In genomic region chr7:18445483-18445882, GRCh38 we compare ENCODE assay signal across 19 cellular contexts. TPM values are rescaled to one million over a fixed set of nuclear protein-coding genes. Genes with fewer than 3 reads are reported as not detected.
DNase-seq lines count a peak whose midpoint lies in the region; ATAC-seq and TF ChIP-seq lines count a peak whose summit lies in the region.
"Had no signal": no experiment of that assay in that cellular context is flagged by ENCODE, and none has a peak within 500 bp of the region (broad histone marks: within the 10 kb centered on the region; RNA-seq: fewer than 3 reads in every experiment).

No MANE protein-coding gene starts in this region.

- H3K27me3 ChIP-seq in PC-9 (ENCODE audit: insufficient read depth, low read depth) = no peaks in the 10 kb centered on the region
- H3K27me3 ChIP-seq in endodermal cell (ENCODE audit: control insufficient read depth, insufficient read depth, low read length, poor library complexity, severe bottlenecking) = no peaks in the 10 kb centered on the region
- H3K27me3 ChIP-seq in MM.1S (replicated peaks; ENCODE audit: insufficient read depth, low read length) = no peaks in the 10 kb centered on the region
- H3K27me3 ChIP-seq: MG63 had no signal

- H3K9me2 ChIP-seq in PC-9 (ENCODE audit: insufficient read depth) = 0 out of 2 replicates have a peak, but pooled peaks cover 3% of the 10 kb centered on the region
- H3K9me2 ChIP-seq in MM.1S (replicated peaks; ENCODE audit: insufficient read depth, low read length) = no peaks in the 10 kb centered on the region

- no peak overlapping the region for H3K9ac ChIP-seq in endodermal cell (ENCODE audit: extremely low read depth, low read length, poor library complexity, severe bottlenecking)
- no peak overlapping the region for H3K9ac ChIP-seq in MM.1S (ENCODE audit: low read length)

- intact Hi-C loops in left ventricle myocardium superior (cut with micrococcal nuclease) (no loop called here), Right ventricle myocardium inferior (cut with DNase I) (no loop called here), PC-9 (cut with micrococcal nuclease; ENCODE audit: unreplicated experiment) (no loop called here)

- no peaks in the 10 kb centered on the region for H3K79me2 ChIP-seq in PC-9 (ENCODE audit: low read depth)
- no peaks in the 10 kb centered on the region for H3K79me2 ChIP-seq in MM.1S (ENCODE audit: low read length)

- CTCF ChIA-PET in PC-9 (lab: Charles Lee) = no interaction called here

- H3K27me3 Mint-ChIP-seq in endodermal cell (ENCODE audit: insufficient read depth) = no peaks in the 10 kb centered on the region
- H3K27me3 Mint-ChIP-seq: CD4-positive, CD25-positive, alpha-beta regulatory T cell had no signal

- H3K4me1 ChIP-seq in PC-9 (replicated peaks; ENCODE audit: insufficient read depth) (no peaks in the 10 kb centered on the region), endodermal cell (ENCODE audit: control insufficient read depth, insufficient read depth, low read length) (peaks cover 6% of the 10 kb centered on the region), MM.1S (ENCODE audit: low read length) (no peaks in the 10 kb centered on the region)
- H3K4me1 ChIP-seq: A549 had no signal

- peaks cover 15% of the 10 kb centered on the region for H3K4me1 Mint-ChIP-seq in endodermal cell
- H3K4me1 Mint-ChIP-seq: CD4-positive, CD25-positive, alpha-beta regulatory T cell had no signal

- 81 to 100% methylated on average over 1 to 3 of the region's 3 CpGs for WGBS in endodermal cell (ENCODE audit: insufficient coverage in 1 of 2, insufficient read length in 1 of 2), 2 experiments

- H3K27ac ChIP-seq in PC-9 = no peak overlapping the region
- peak overlapping the region; percentile 22 for H3K27ac ChIP-seq in endodermal cell (ENCODE audit: low read depth, low read length)
- H3K27ac ChIP-seq in MM.1S (ENCODE audit: low read length) = no peak overlapping the region
- H3K27ac ChIP-seq: A549 had no signal

- DNase-seq in left ventricle myocardium superior = no peak
- no peak for DNase-seq in Right ventricle myocardium inferior (ENCODE audit: missing footprints)
- no peak for DNase-seq in PC-9
- no peak for DNase-seq in endodermal cell
- no peak for DNase-seq in NOMO-1 treated with DMSO at 0.1 percent for 48 hours (lab: John Stamatoyannopoulos, UW; ENCODE audit: unreplicated experiment)
- no peak for DNase-seq in SIG-M5 treated with dmso at 0.1 percent for 504 hours (lab: John Stamatoyannopoulos, UW; ENCODE audit: unreplicated experiment)
- no peak for DNase-seq in MM.1S
- DNase-seq: Calu3; CD4-positive, CD25-positive, alpha-beta regulatory T cell; DMS79 treated with DMSO at 0.1 percent for 48 hours; GDM1; HFFc6; KG1; MG63; NCI-H2029 treated with DMSO at 0.1 percent for 48 hours; NCI-H2227 treated with DMSO at 0.1 percent for 48 hours; Right ventricle myocardium superior had no signal

- peak overlapping the region; percentile 64 for H3K27ac Mint-ChIP-seq in endodermal cell
- H3K27ac Mint-ChIP-seq: CD4-positive, CD25-positive, alpha-beta regulatory T cell; HFFc6 had no signal

- H3K4me3 ChIP-seq in PC-9 (no peak overlapping the region), endodermal cell (ENCODE audit: low read length) (no peak overlapping the region), MM.1S (ENCODE audit: low read length) (no peak overlapping the region)
- H3K4me3 ChIP-seq: A549, MG63 had no signal

- no peaks in the 10 kb centered on the region for H3F3A ChIP-seq in PC-9 (ENCODE audit: insufficient read depth, low read depth)
- no peaks in the 10 kb centered on the region for H3F3A ChIP-seq in MM.1S (ENCODE audit: insufficient read depth, low read length)

- H3K4me3 Mint-ChIP-seq in endodermal cell = no peak overlapping the region
- H3K4me3 Mint-ChIP-seq: CD4-positive, CD25-positive, alpha-beta regulatory T cell; HFFc6 had no signal

- H3K4me2 ChIP-seq in PC-9 = no peak overlapping the region
- H3K4me2 ChIP-seq in MM.1S (ENCODE audit: low read depth, low read length) = no peak overlapping the region
- H3K4me2 ChIP-seq: A549 had no signal

- H4K20me1 ChIP-seq in PC-9 (ENCODE audit: insufficient read depth) (no peaks in the 10 kb centered on the region), MM.1S (ENCODE audit: insufficient read depth, low read length) (no peaks in the 10 kb centered on the region)

- POLR2A ChIA-PET in PC-9 (lab: Charles Lee; ENCODE audit: unreplicated experiment) = no interaction called here

- H3K36me3 Mint-ChIP-seq in endodermal cell (ENCODE audit: low read depth) = no peaks in the 10 kb centered on the region
- H3K36me3 Mint-ChIP-seq: CD4-positive, CD25-positive, alpha-beta regulatory T cell had no signal

- no peaks in the 10 kb centered on the region for H3K9me3 Mint-ChIP-seq in endodermal cell
- H3K9me3 Mint-ChIP-seq: HFFc6 had no signal

- no peaks in the 10 kb centered on the region for H3K36me3 ChIP-seq in PC-9 (ENCODE audit: low read depth)
- no peaks in the 10 kb centered on the region for H3K36me3 ChIP-seq in endodermal cell (ENCODE audit: control insufficient read depth, insufficient read depth, low read length)
- H3K36me3 ChIP-seq in MM.1S (replicated peaks; ENCODE audit: insufficient read depth, low read length) = no peaks in the 10 kb centered on the region
- H3K36me3 ChIP-seq: MG63 had no signal

- TF ChIP-seq CTCF in PC-9 (conservative IDR thresholded peaks at IDR 0.05) (no peak), endodermal cell (conservative IDR thresholded peaks at IDR 0.05) (no peak), MM.1S (IDR thresholded peaks at IDR 0.05; ENCODE audit: low read length) (no peak)

- no peaks in the 10 kb centered on the region for H3K9me3 ChIP-seq in PC-9 (ENCODE audit: insufficient read depth, low read depth)
- no peaks in the 10 kb centered on the region for H3K9me3 ChIP-seq in endodermal cell (ENCODE audit: control insufficient read depth, low read length)
- H3K9me3 ChIP-seq in MM.1S (replicated peaks; ENCODE audit: insufficient read depth, low read length) = no peaks in the 10 kb centered on the region
- H3K9me3 ChIP-seq: A549, MG63 had no signal

- ATAC-seq in left ventricle myocardium superior (peak; percentile 41), Right ventricle myocardium inferior (no peak), HG03280 (IDR thresholded peaks at IDR 0.05; ENCODE audit: unreplicated experiment) (no peak)
- ATAC-seq: A549 had no signal

- H2AFZ ChIP-seq in PC-9 (0 out of 2 replicates have a peak overlapping the region, but pooled peaks have one; percentile 3), MM.1S (ENCODE audit: low read length) (no peak overlapping the region)

- BruUV-seq in PC-9 (replicated peaks; lab: Mats Ljungman, UMichigan) = no TSS peak

RNA-seq across cellular contexts. Expression of gene HDAC9, which starts 50.1 kb away (rescaled TPM):
- 30.7 TPM for total RNA-seq in left ventricle myocardium superior
- total RNA-seq in Right ventricle myocardium inferior = 25.3 TPM
- total RNA-seq in PC-9 (2021) = 14.7 TPM in 2 replicates
- total RNA-seq in endodermal cell = 1 to 10 TPM; 1.5 to 4.0 TPM
- polyA plus RNA-seq in endodermal cell (2013, experiment 1 of 2) = 18.0 TPM
- 17.9 TPM for polyA plus RNA-seq in endodermal cell (2013, experiment 2 of 2)
